In genomic region chr1:167219646-167220536, GRCh38 we compare ENCODE assay signal across 1 cellular context.
TF ChIP-seq lines count a peak whose summit lies in the region.

No MANE protein-coding gene starts in this region.

TF ChIP-seq in HepG2, 621 proteins besides CTCF, POLR2A, EP300 and RAD21 (continued from another document and continues in another):
- TF ChIP-seq NFKBIZ (CRISPR knock-in tag; IDR thresholded peaks at IDR 0.05), result no peak; the same call in 1 of the 2 replicates
- TF ChIP-seq ZNF101 (CRISPR knock-in tag; IDR thresholded peaks at IDR 0.05; ENCODE audit: borderline replicate concordance, low read depth), result no peak
- peak; percentile 63; the same call in 1 of the 2 replicates for TF ChIP-seq HOXA9 (CRISPR knock-in tag; IDR thresholded peaks at IDR 0.05; ENCODE audit: borderline replicate concordance)
- peak; percentile 59; the same call in 1 of the 2 replicates for TF ChIP-seq GMEB1 (CRISPR knock-in tag; IDR thresholded peaks at IDR 0.05; ENCODE audit: borderline replicate concordance)
- peak; percentile 55; the same call in 1 of the 2 replicates for TF ChIP-seq CCDC6 (CRISPR knock-in tag; IDR thresholded peaks at IDR 0.05)
- TF ChIP-seq FOXA1 (IDR thresholded peaks at IDR 0.05), result no peak
- no peak for TF ChIP-seq FOXA1 (CRISPR knock-in tag; IDR thresholded peaks at IDR 0.05)
- no peak for TF ChIP-seq ZNF800 (CRISPR knock-in tag; IDR thresholded peaks at IDR 0.05)
- TF ChIP-seq IRX3 (CRISPR knock-in tag; IDR thresholded peaks at IDR 0.05; ENCODE audit: borderline replicate concordance, low read depth), result peak; percentile 86; the same call in 1 of the 2 replicates
- peak; percentile 27; the same call in 1 of the 2 replicates for TF ChIP-seq KLF12 (CRISPR knock-in tag; IDR thresholded peaks at IDR 0.05; ENCODE audit: borderline replicate concordance)
- TF ChIP-seq, protein P1, sequence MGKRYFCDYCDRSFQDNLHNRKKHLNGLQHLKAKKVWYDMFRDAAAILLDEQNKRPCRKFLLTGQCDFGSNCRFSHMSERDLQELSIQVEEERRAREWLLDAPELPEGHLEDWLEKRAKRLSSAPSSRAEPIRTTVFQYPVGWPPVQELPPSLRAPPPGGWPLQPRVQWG (CRISPR knock-in tag; IDR thresholded peaks at IDR 0.05; ENCODE audit: borderline replicate concordance, low read depth), result no peak
- TF ChIP-seq NKX3-1 (CRISPR knock-in tag; IDR thresholded peaks at IDR 0.05), result peak; percentile 92; the same call in 1 of the 2 replicates
- TF ChIP-seq REL (CRISPR knock-in tag; conservative IDR thresholded peaks at IDR 0.05), result peak; percentile 91; the same call in 1 of the 2 replicates
- no peak for TF ChIP-seq SIX4 (CRISPR knock-in tag; IDR thresholded peaks at IDR 0.05)
- TF ChIP-seq, protein P2, sequence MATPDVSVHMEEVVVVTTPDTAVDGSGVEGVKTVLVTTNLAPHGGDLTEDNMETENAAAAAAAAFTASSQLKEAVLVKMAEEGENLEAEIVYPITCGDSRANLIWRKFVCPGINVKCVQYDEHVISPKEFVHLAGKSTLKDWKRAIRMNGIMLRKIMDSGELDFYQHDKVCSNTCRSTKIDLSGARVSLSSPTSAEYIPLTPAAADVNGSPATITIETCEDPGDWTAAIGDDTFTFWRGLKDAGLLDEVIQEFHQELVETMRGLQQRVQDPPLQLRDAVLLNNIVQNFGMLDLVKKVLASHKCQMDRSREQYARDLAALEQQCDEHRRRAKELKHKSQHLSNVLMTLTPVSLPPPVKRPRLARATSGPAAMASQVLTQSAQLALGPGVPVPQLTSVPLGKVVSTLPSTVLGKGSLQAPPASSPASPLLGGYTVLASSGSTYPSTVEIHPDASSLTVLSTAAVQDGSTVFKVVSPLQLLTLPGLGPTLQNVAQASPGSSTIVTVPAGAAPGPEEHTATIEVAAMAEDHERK (CRISPR knock-in tag; IDR thresholded peaks at IDR 0.05; ENCODE audit: low read depth), result no peak
- TF ChIP-seq ZNF605 (CRISPR knock-in tag; IDR thresholded peaks at IDR 0.05), result peak; percentile 85
- no peak for TF ChIP-seq NFIC (IDR thresholded peaks at IDR 0.05; ENCODE audit: low read length)
- peak; percentile 50; the same call in 1 of the 2 replicates for TF ChIP-seq GATAD2A (CRISPR knock-in tag; IDR thresholded peaks at IDR 0.05)
- no peak for TF ChIP-seq ZKSCAN5 (CRISPR knock-in tag; IDR thresholded peaks at IDR 0.05)
- no peak for TF ChIP-seq ZSCAN31 (CRISPR knock-in tag; IDR thresholded peaks at IDR 0.05; ENCODE audit: low read depth)
- TF ChIP-seq IKZF4 (CRISPR knock-in tag; IDR thresholded peaks at IDR 0.05; ENCODE audit: borderline replicate concordance, low read depth, not compliant biosample characterization), result no peak
- TF ChIP-seq SAP130 (CRISPR knock-in tag; IDR thresholded peaks at IDR 0.05; ENCODE audit: low read depth), result peak; percentile 92
- peak; percentile 72; the same call in 1 of the 2 replicates for TF ChIP-seq SNAPC2 (CRISPR knock-in tag; IDR thresholded peaks at IDR 0.05)
- no peak for TF ChIP-seq MIER2 (CRISPR knock-in tag; IDR thresholded peaks at IDR 0.05)
- no peak for TF ChIP-seq ZNF234 (CRISPR knock-in tag; conservative IDR thresholded peaks at IDR 0.05)
- TF ChIP-seq PAWR (CRISPR knock-in tag; IDR thresholded peaks at IDR 0.05; ENCODE audit: borderline replicate concordance), result no peak
- no peak; the same call in 1 of the 2 replicates for TF ChIP-seq GFI1 (CRISPR knock-in tag; IDR thresholded peaks at IDR 0.05; ENCODE audit: borderline replicate concordance)
- TF ChIP-seq HNRNPK (IDR thresholded peaks at IDR 0.05; ENCODE audit: low read depth, low read length, poor library complexity, severe bottlenecking), result no peak
- peak; percentile 62; the same call in 1 of the 2 replicates for TF ChIP-seq NR3C1 (CRISPR knock-in tag; IDR thresholded peaks at IDR 0.05)
- TF ChIP-seq RORA (CRISPR knock-in tag; IDR thresholded peaks at IDR 0.05), result no peak
- TF ChIP-seq MTF2 (CRISPR knock-in tag; IDR thresholded peaks at IDR 0.05; ENCODE audit: borderline replicate concordance), result no peak
- peak; percentile 90; the same call in 1 of the 2 replicates for TF ChIP-seq NFKB2 (CRISPR knock-in tag; IDR thresholded peaks at IDR 0.05; ENCODE audit: borderline replicate concordance)
- TF ChIP-seq, protein P3, sequence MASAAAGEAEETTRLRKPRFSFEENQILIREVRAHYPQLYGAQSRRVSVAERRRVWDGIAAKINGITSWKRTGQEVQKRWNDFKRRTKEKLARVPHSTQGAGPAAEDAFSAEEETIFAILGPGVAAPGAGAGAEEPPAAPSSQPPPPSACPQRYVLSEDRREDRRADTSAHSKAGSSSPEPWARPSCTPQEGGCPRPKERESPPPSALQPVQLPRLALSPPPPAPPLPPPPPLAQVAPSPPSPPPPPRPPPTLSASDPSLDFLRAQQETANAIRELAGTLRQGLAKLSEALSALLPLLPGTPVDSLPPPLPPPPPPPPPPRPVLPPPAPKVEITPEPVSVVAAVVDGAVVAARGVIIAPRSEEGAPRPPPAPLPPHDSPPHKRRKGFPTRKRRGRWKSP (CRISPR knock-in tag; IDR thresholded peaks at IDR 0.05), result peak; percentile 62
- peak; percentile 91 for TF ChIP-seq MAX (IDR thresholded peaks at IDR 0.05)
- peak; percentile 55 for TF ChIP-seq ZGPAT (CRISPR knock-in tag; IDR thresholded peaks at IDR 0.05)
- no peak for TF ChIP-seq NR2F6 (IDR thresholded peaks at IDR 0.05)
- TF ChIP-seq NR2F6 (CRISPR knock-in tag; IDR thresholded peaks at IDR 0.05), result 0 out of 2 replicates have a peak, but pooled peaks have one; percentile 19
- no peak for TF ChIP-seq ATM (IDR thresholded peaks at IDR 0.05; ENCODE audit: borderline replicate concordance)
- peak; percentile 83 for TF ChIP-seq ZNF883 (CRISPR knock-in tag; IDR thresholded peaks at IDR 0.05; ENCODE audit: not compliant biosample characterization)
- peak; percentile 79 for TF ChIP-seq PHF21A (CRISPR knock-in tag; IDR thresholded peaks at IDR 0.05)
- TF ChIP-seq YY1 (IDR thresholded peaks at IDR 0.05; ENCODE audit: insufficient read depth, insufficient replicate concordance, low read depth, low read length), result no peak
- 0 out of 2 replicates have a peak, but pooled peaks have one; percentile 74 for TF ChIP-seq ZNF276 (CRISPR knock-in tag; IDR thresholded peaks at IDR 0.05; ENCODE audit: low read depth)
- TF ChIP-seq ZSCAN30 (CRISPR knock-in tag; IDR thresholded peaks at IDR 0.05), result no peak
- TF ChIP-seq, protein P4, sequence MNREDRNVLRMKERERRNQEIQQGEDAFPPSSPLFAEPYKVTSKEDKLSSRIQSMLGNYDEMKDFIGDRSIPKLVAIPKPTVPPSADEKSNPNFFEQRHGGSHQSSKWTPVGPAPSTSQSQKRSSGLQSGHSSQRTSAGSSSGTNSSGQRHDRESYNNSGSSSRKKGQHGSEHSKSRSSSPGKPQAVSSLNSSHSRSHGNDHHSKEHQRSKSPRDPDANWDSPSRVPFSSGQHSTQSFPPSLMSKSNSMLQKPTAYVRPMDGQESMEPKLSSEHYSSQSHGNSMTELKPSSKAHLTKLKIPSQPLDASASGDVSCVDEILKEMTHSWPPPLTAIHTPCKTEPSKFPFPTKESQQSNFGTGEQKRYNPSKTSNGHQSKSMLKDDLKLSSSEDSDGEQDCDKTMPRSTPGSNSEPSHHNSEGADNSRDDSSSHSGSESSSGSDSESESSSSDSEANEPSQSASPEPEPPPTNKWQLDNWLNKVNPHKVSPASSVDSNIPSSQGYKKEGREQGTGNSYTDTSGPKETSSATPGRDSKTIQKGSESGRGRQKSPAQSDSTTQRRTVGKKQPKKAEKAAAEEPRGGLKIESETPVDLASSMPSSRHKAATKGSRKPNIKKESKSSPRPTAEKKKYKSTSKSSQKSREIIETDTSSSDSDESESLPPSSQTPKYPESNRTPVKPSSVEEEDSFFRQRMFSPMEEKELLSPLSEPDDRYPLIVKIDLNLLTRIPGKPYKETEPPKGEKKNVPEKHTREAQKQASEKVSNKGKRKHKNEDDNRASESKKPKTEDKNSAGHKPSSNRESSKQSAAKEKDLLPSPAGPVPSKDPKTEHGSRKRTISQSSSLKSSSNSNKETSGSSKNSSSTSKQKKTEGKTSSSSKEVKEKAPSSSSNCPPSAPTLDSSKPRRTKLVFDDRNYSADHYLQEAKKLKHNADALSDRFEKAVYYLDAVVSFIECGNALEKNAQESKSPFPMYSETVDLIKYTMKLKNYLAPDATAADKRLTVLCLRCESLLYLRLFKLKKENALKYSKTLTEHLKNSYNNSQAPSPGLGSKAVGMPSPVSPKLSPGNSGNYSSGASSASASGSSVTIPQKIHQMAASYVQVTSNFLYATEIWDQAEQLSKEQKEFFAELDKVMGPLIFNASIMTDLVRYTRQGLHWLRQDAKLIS (CRISPR knock-in tag; IDR thresholded peaks at IDR 0.05), result no peak
- 0 out of 2 replicates have a peak, but pooled peaks have one; percentile 65 for TF ChIP-seq HOXA7 (CRISPR knock-in tag; IDR thresholded peaks at IDR 0.05)
- TF ChIP-seq ZNF256 (CRISPR knock-in tag; conservative IDR thresholded peaks at IDR 0.05), result peak; percentile 71; the same call in 1 of the 2 replicates
- no peak for TF ChIP-seq ZNF616 (CRISPR knock-in tag; IDR thresholded peaks at IDR 0.05; ENCODE audit: low read depth)
- no peak for TF ChIP-seq ARHGAP35 (CRISPR knock-in tag; IDR thresholded peaks at IDR 0.05; ENCODE audit: borderline replicate concordance)
- no peak for TF ChIP-seq NFIB (CRISPR knock-in tag; IDR thresholded peaks at IDR 0.05; ENCODE audit: borderline replicate concordance)
- TF ChIP-seq ATF1 (CRISPR knock-in tag; IDR thresholded peaks at IDR 0.05), result no peak
- no peak for TF ChIP-seq HNRNPUL1 (IDR thresholded peaks at IDR 0.05; ENCODE audit: low read depth, low read length)
- TF ChIP-seq, protein P5, sequence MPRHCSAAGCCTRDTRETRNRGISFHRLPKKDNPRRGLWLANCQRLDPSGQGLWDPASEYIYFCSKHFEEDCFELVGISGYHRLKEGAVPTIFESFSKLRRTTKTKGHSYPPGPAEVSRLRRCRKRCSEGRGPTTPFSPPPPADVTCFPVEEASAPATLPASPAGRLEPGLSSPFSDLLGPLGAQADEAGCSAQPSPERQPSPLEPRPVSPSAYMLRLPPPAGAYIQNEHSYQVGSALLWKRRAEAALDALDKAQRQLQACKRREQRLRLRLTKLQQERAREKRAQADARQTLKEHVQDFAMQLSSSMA (CRISPR knock-in tag; IDR thresholded peaks at IDR 0.05), result no peak
- TF ChIP-seq, protein P6, sequence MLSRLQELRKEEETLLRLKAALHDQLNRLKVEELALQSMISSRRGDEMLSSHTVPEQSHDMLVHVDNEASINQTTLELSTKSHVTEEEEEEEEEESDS (CRISPR knock-in tag; IDR thresholded peaks at IDR 0.05; ENCODE audit: borderline replicate concordance), result peak; percentile 49; the same call in 1 of the 2 replicates
- no peak for TF ChIP-seq ZNF713 (CRISPR knock-in tag; IDR thresholded peaks at IDR 0.05)
- no peak; the same call in 1 of the 2 replicates for TF ChIP-seq ZSCAN9 (CRISPR knock-in tag; IDR thresholded peaks at IDR 0.05; ENCODE audit: borderline replicate concordance)
